ENCODE assay signal across 17 cellular contexts in the genomic region with DNA sequence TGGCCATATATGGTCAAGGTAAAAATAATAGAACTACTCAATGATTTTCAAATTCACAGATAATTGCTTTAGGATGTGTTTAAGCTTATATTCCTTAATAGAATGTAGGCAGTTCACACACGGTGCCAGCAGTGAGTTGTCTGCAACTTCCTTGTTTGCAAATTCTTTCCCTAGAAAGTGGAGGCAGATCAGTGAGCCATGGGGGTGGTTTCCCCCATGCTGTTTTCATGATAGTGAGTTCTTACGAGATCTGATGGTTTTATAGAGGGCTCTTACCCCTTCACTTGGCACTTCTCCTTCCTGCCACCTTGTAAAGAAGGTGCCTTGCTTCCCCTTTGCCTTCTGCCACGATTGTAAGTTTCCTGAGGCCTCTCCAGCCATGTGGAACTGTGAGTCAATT.
A peak's percentile ranks its signal among the peaks of the same experiment; 100 is the strongest.
DNase-seq lines count a peak whose midpoint lies in the region; ATAC-seq and TF ChIP-seq lines count a peak whose summit lies in the region.
"Had no signal": no experiment of that assay in that cellular context is flagged by ENCODE, and none has a peak within 500 bp of the region (broad histone marks: within the 10 kb centered on the region; RNA-seq: fewer than 3 reads in every experiment).

No MANE protein-coding gene starts in this region.

- H3K9me3 ChIP-seq in HUES48 (ENCODE audit: control insufficient read depth, insufficient read depth, low read length) = no peaks in the 10 kb centered on the region
- H3K9me3 ChIP-seq in mesodermal cell (ENCODE audit: control insufficient read depth, low read length) = no peaks in the 10 kb centered on the region
- H3K9me3 ChIP-seq: BLaER1 treated with 17β-estradiol and CSF1 and Interleukin-3, amounts not matched to agents 10 nM and 100 nM; HAP-1 had no signal

- no peak for ATAC-seq in GM21529 (IDR thresholded peaks at IDR 0.05; ENCODE audit: unreplicated experiment)
- ATAC-seq: K562 had no signal

- no peak for TF ChIP-seq CTCF in coronary artery (IDR thresholded peaks at IDR 0.05)

- H3K27ac ChIP-seq in HUES48 (ENCODE audit: low read depth, low read length) = peak overlapping the region; percentile 12
- H3K27ac ChIP-seq in coronary artery = no peak overlapping the region
- H3K27ac ChIP-seq in mesodermal cell (ENCODE audit: low read depth, low read length, severe bottlenecking) = peak overlapping the region; percentile 23
- H3K27ac ChIP-seq: BLaER1 treated with 17β-estradiol and CSF1 and Interleukin-3, amounts not matched to agents 10 nM and 100 nM; HL-60 had no signal

- no peaks in the 10 kb centered on the region for H3K27me3 ChIP-seq in HUES48 (ENCODE audit: control insufficient read depth, insufficient read depth, low read length)
- H3K27me3 ChIP-seq: BLaER1 treated with 17β-estradiol and CSF1 and Interleukin-3, amounts not matched to agents 10 nM and 100 nM had no signal

- H3K9ac ChIP-seq in HUES48 (ENCODE audit: low read depth, low read length) = no peak overlapping the region
- H3K9ac ChIP-seq: BLaER1 treated with 17β-estradiol and CSF1 and Interleukin-3, amounts not matched to agents 10 nM and 100 nM had no signal

- WGBS in mesodermal cell (ENCODE audit: insufficient coverage in 2 of 2), 2 experiments = 20% methylated on average over 2 of the region's 3 CpGs; no CpG with 5 or more reads in 1 of the 2 experiments

- H3K36me3 ChIP-seq in HUES48 (ENCODE audit: control insufficient read depth, insufficient read depth, low read length) (no peaks in the 10 kb centered on the region), mesodermal cell (ENCODE audit: control insufficient read depth, insufficient read depth, low read length) (no peaks in the 10 kb centered on the region)
- H3K36me3 ChIP-seq: BLaER1 treated with 17β-estradiol and CSF1 and Interleukin-3, amounts not matched to agents 10 nM and 100 nM; HAP-1 had no signal

- peaks cover 9% of the 10 kb centered on the region; the same call in 1 of the 2 replicates for H3K4me1 ChIP-seq in HUES48 (ENCODE audit: control insufficient read depth, insufficient read depth, low read length)
- peaks cover 11% of the 10 kb centered on the region for H3K4me1 ChIP-seq in mesodermal cell (ENCODE audit: control insufficient read depth, insufficient read depth, low read length, poor library complexity, severe bottlenecking)
- H3K4me1 ChIP-seq: HAP-1 had no signal

- no peak for TF ChIP-seq POLR2A in erythroblast (IDR thresholded peaks at IDR 0.05; ENCODE audit: low read length)

- DNase-seq in coronary artery (ENCODE audit: low spot score) (peak; percentile 8), islet precursor cell (peak; percentile 49), NCI-H2227 treated with DMSO at 0.1 percent for 48 hours (lab: John Stamatoyannopoulos, UW) (no peak), erythroblast (lab: John Stamatoyannopoulos, UW) (no peak)
- DNase-seq in activated naive CD4-positive, alpha-beta T cell treated with Interleukin-2 at 50 U/mL for 16 hours = no peak
- DNase-seq: CD4-positive, CD25-positive, alpha-beta regulatory T cell; CD8-positive, alpha-beta memory T cell; COR-L47; GDM1; IMR-90 had no signal

- H3K4me3 ChIP-seq in HUES48 (ENCODE audit: low read depth, low read length) (no peak overlapping the region), coronary artery (no peak overlapping the region), mesodermal cell (ENCODE audit: extremely low read depth, insufficient read depth, low read length, poor library complexity, severe bottlenecking) (no peak overlapping the region)
- H3K4me3 ChIP-seq: BLaER1 treated with 17β-estradiol and CSF1 and Interleukin-3, amounts not matched to agents 10 nM and 100 nM; HAP-1; K562 had no signal

Comparison
In these comparisons a context has a peak if more than half of its experiments do, and no peak if none do; other contexts are left out.
1. H3K27ac ChIP-seq: peak in HUES48 (single experiment) and mesodermal cell (single experiment); none in coronary artery (0 of 2).
2. DNase-seq: peak in coronary artery (single experiment) and islet precursor cell (single experiment); none in NCI-H2227 treated with DMSO at 0.1 percent for 48 hours (single experiment), activated naive CD4-positive, alpha-beta T cell treated with Interleukin-2 at 50 U/mL for 16 hours (single experiment) and erythroblast (0 of 2).